Comparison of ENCODE assay signal across 1 cellular context in the genomic region with DNA sequence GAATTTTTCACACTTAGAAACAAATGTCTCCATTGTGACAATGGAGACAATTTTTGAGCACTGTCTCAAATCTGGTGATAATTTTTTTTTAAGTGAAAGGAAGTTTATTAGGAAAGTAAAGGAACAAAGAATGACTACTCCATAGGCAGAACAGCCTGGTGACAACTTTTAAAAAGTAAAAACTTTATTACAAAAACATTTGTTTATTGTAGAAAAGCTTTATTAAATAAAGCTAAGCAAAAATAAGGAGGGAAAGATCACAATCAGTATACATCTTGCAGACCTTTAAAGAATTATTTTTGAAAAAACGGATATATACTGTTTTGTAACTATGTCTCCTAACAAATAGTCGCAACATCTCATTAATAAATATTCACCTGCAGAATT.
TF ChIP-seq lines count a peak whose summit lies in the region.

No MANE protein-coding gene starts in this region.

TF ChIP-seq in IMR-90, 13 proteins besides CTCF, POLR2A, EP300 and RAD21 (continued from another document):
- TF ChIP-seq, protein P1, sequence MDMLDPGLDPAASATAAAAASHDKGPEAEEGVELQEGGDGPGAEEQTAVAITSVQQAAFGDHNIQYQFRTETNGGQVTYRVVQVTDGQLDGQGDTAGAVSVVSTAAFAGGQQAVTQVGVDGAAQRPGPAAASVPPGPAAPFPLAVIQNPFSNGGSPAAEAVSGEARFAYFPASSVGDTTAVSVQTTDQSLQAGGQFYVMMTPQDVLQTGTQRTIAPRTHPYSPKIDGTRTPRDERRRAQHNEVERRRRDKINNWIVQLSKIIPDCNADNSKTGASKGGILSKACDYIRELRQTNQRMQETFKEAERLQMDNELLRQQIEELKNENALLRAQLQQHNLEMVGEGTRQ (IDR thresholded peaks at IDR 0.05; ENCODE audit: low read depth, low read length): no peak
- no peak for TF ChIP-seq RCOR1 (IDR thresholded peaks at IDR 0.05; ENCODE audit: insufficient replicate concordance, low read length)
- no peak for TF ChIP-seq MAFK (IDR thresholded peaks at IDR 0.05; ENCODE audit: low read depth, low read length)
- no peak for TF ChIP-seq CHD1 (IDR thresholded peaks at IDR 0.05; ENCODE audit: low read depth, low read length)
- TF ChIP-seq RFX5 (IDR thresholded peaks at IDR 0.05; ENCODE audit: low read depth, low read length): no peak
